34 cellular contexts compared by ENCODE assay signal in genomic region chr16:80519189-80519588, GRCh38. TPM values are rescaled to one million over a fixed set of nuclear protein-coding genes. Genes with fewer than 3 reads are reported as not detected.
DNase-seq lines count a peak whose midpoint lies in the region; ATAC-seq, FAIRE-seq and TF ChIP-seq lines count a peak whose summit lies in the region.
"Had no signal": no experiment of that assay in that cellular context is flagged by ENCODE, and none has a peak within 500 bp of the region (broad histone marks: within the 10 kb centered on the region; RNA-seq: fewer than 3 reads in every experiment).

No MANE protein-coding gene starts in this region.

- no peaks in the 10 kb centered on the region for H3K36me3 Mint-ChIP-seq in activated CD8-positive, alpha-beta memory T cell treated with anti-CD3 and anti-CD28 coated beads, Interleukin-2, amount 10 ng/mL, durations not matched to agents 7 days and 5 days
- no peaks in the 10 kb centered on the region for H3K36me3 Mint-ChIP-seq in CD4-positive, alpha-beta memory T cell
- H3K36me3 Mint-ChIP-seq in activated CD4-positive, alpha-beta memory T cell treated with anti-CD3 and anti-CD28 coated beads, Interleukin-2, amount 10 ng/mL, durations not matched to agents 7 days and 5 days (ENCODE audit: low read depth), result no peaks in the 10 kb centered on the region
- no peaks in the 10 kb centered on the region for H3K36me3 Mint-ChIP-seq in endodermal cell (ENCODE audit: low read depth)
- H3K36me3 Mint-ChIP-seq: brain, mesothelial cell of epicardium had no signal

- no peaks in the 10 kb centered on the region for H3K9me3 ChIP-seq in CD4-positive, alpha-beta memory T cell (ENCODE audit: control insufficient read depth in 1 of 2, low read length in 2 of 2)
- H3K9me3 ChIP-seq in endodermal cell (ENCODE audit: control insufficient read depth, low read length), result no peaks in the 10 kb centered on the region
- H3K9me3 ChIP-seq: heart left ventricle, psoas muscle, sigmoid colon, stomach, uterus had no signal

- ATAC-seq in activated CD8-positive, alpha-beta memory T cell treated with anti-CD3 and anti-CD28 coated beads, Interleukin-2, amount 10 ng/mL, durations not matched to agents 7 days and 5 days, result no peak
- ATAC-seq: GM12878, heart left ventricle, K562, psoas muscle had no signal

- no peaks in the 10 kb centered on the region for H3K36me3 ChIP-seq in CD4-positive, alpha-beta memory T cell (ENCODE audit: insufficient read depth, low read length)
- no peaks in the 10 kb centered on the region for H3K36me3 ChIP-seq in endodermal cell (ENCODE audit: control insufficient read depth, insufficient read depth, low read length)
- H3K36me3 ChIP-seq: heart left ventricle, sigmoid colon, stomach, uterus had no signal

- peaks cover 22% of the 10 kb centered on the region for H3K4me1 ChIP-seq in CD4-positive, alpha-beta memory T cell (ENCODE audit: insufficient read depth, low read length)
- H3K4me1 ChIP-seq in endodermal cell (ENCODE audit: control insufficient read depth, insufficient read depth, low read length), result no peaks in the 10 kb centered on the region
- H3K4me1 ChIP-seq: psoas muscle, sigmoid colon, stomach, uterus had no signal

- H3K27ac ChIP-seq in CD4-positive, alpha-beta memory T cell (ENCODE audit: low read depth, low read length), result no peak overlapping the region
- H3K27ac ChIP-seq in endodermal cell (ENCODE audit: low read depth, low read length), result peak overlapping the region; percentile 21
- H3K27ac ChIP-seq: heart left ventricle, psoas muscle, sigmoid colon, stomach, uterus had no signal

- peak; percentile 53 for DNase-seq in activated CD8-positive, alpha-beta memory T cell treated with anti-CD3 and anti-CD28 coated beads, Interleukin-2, amount 10 ng/mL, durations not matched to agents 7 days and 5 days
- DNase-seq in activated CD8-positive, alpha-beta memory T cell treated with anti-CD3 and anti-CD28 coated beads, Interleukin-2, amount 50 U/mL, for 4 hours, result no peak
- DNase-seq in CD4-positive, alpha-beta memory T cell, result no peak
- DNase-seq in activated CD4-positive, alpha-beta memory T cell treated with anti-CD3 and anti-CD28 coated beads, Interleukin-2, amount 10 ng/mL, durations not matched to agents 7 days and 5 days, result no peak
- no peak for DNase-seq in endodermal cell
- DNase-seq in DMS79 (lab: John Stamatoyannopoulos, UW), result no peak
- DNase-seq in KBM-7, result no peak
- no peak for DNase-seq in GM12891 (ENCODE audit: insufficient read length, low spot score)
- DNase-seq: activated CD4-positive, CD25-positive, alpha-beta regulatory T cell treated with anti-CD3 and anti-CD28 coated beads, Interleukin-2, amount 50 U/mL, for 72 hours; DMS 273 treated with DMSO at 0.1 percent for 48 hours; foreskin melanocyte; heart left ventricle; NCI-H1105 treated with DMSO at 0.1 percent for 48 hours; NCI-H1930; NCI-H524 treated with DMSO at 0.1 percent for 48 hours; occipital lobe; OCI-M1; psoas muscle; sigmoid colon; stimulated activated CD4-positive, alpha-beta T cell treated with anti-CD3 and anti-CD28 coated beads, Interleukin-12 subunit alpha, Interleukin-12 subunit beta, amount 100 ng/mL, for 4 hours; stimulated activated CD4-positive, alpha-beta T cell treated with anti-CD3 and anti-CD28 coated beads, Interleukin-2, amount 100 ng/mL, for 48 hours; stomach; uterus had no signal

- no peaks in the 10 kb centered on the region for H3K27me3 ChIP-seq in CD4-positive, alpha-beta memory T cell (ENCODE audit: insufficient read depth, low read length)
- H3K27me3 ChIP-seq in endodermal cell (ENCODE audit: control insufficient read depth, insufficient read depth, low read length, poor library complexity, severe bottlenecking), result no peaks in the 10 kb centered on the region

- in situ Hi-C loops in KBM-7 (cut with MboI; ENCODE audit: low pct_unique_long_range_greater_than_20kb, low sequenced_read_pairs), result no loop called here

- 51 to 75% methylated on average over 2 to 3 of the region's 3 CpGs for WGBS in endodermal cell (ENCODE audit: insufficient coverage in 1 of 2, insufficient read length in 1 of 2), 2 experiments

- TF ChIP-seq POLR2A in GM12891 (IDR thresholded peaks at IDR 0.05; ENCODE audit: low read depth, low read length), result no peak

- H3K9me3 Mint-ChIP-seq in activated CD8-positive, alpha-beta memory T cell treated with anti-CD3 and anti-CD28 coated beads, Interleukin-2, amount 10 ng/mL, durations not matched to agents 7 days and 5 days (ENCODE audit: low read depth), result no peaks in the 10 kb centered on the region
- H3K9me3 Mint-ChIP-seq in CD4-positive, alpha-beta memory T cell, result no peaks in the 10 kb centered on the region
- no peaks in the 10 kb centered on the region for H3K9me3 Mint-ChIP-seq in activated CD4-positive, alpha-beta memory T cell treated with anti-CD3 and anti-CD28 coated beads, Interleukin-2, amount 10 ng/mL, durations not matched to agents 7 days and 5 days
- no peaks in the 10 kb centered on the region for H3K9me3 Mint-ChIP-seq in endodermal cell
- H3K9me3 Mint-ChIP-seq: brain, mesothelial cell of epicardium had no signal

- peak overlapping the region; percentile 26 for H3K4me3 Mint-ChIP-seq in activated CD8-positive, alpha-beta memory T cell treated with anti-CD3 and anti-CD28 coated beads, Interleukin-2, amount 10 ng/mL, durations not matched to agents 7 days and 5 days
- H3K4me3 Mint-ChIP-seq in CD4-positive, alpha-beta memory T cell, result peak overlapping the region in 7 of 8 donors; percentile 42 to 81 (median 77)
- peak overlapping the region; percentile 38 for H3K4me3 Mint-ChIP-seq in activated CD4-positive, alpha-beta memory T cell treated with anti-CD3 and anti-CD28 coated beads, Interleukin-2, amount 10 ng/mL, durations not matched to agents 7 days and 5 days
- H3K4me3 Mint-ChIP-seq in endodermal cell, result no peak overlapping the region
- H3K4me3 Mint-ChIP-seq: mesothelial cell of epicardium had no signal

- peak overlapping the region; percentile 76 for H3K27ac Mint-ChIP-seq in activated CD8-positive, alpha-beta memory T cell treated with anti-CD3 and anti-CD28 coated beads, Interleukin-2, amount 10 ng/mL, durations not matched to agents 7 days and 5 days
- peak overlapping the region in 5 of 7 donors; percentile 13 to 76 (median 25) for H3K27ac Mint-ChIP-seq in CD4-positive, alpha-beta memory T cell
- peak overlapping the region; percentile 36 for H3K27ac Mint-ChIP-seq in activated CD4-positive, alpha-beta memory T cell treated with anti-CD3 and anti-CD28 coated beads, Interleukin-2, amount 10 ng/mL, durations not matched to agents 7 days and 5 days
- H3K27ac Mint-ChIP-seq in endodermal cell, result no peak overlapping the region
- H3K27ac Mint-ChIP-seq: mesothelial cell of epicardium had no signal

- intact Hi-C loops in CD4-positive, alpha-beta memory T cell (cut with micrococcal nuclease), result no loop called here

- CTCF ChIA-PET in activated CD8-positive, alpha-beta memory T cell treated with anti-CD3 and anti-CD28 coated beads, Interleukin-2, amount 10 ng/mL, durations not matched to agents 7 days and 5 days (lab: Charles Lee), result no interaction called here
- CTCF ChIA-PET in CD4-positive, alpha-beta memory T cell (lab: Charles Lee; ENCODE audit: partially characterized antibody), result interaction anchor here (2.0 kb wide), 1 partner anchor 8 kb away, joined by 13 read pairs; no protein-coding TSS in a partner anchor
- CTCF ChIA-PET in activated CD4-positive, alpha-beta memory T cell treated with anti-CD3 and anti-CD28 coated beads, Interleukin-2, amount 10 ng/mL, durations not matched to agents 7 days and 5 days (lab: Charles Lee), result interaction anchor here (1.2 to 2.8 kb wide), 2 partner anchors 8 to 333 kb away, joined by 3 to 13 read pairs; no protein-coding TSS in a partner anchor

- POLR2A ChIA-PET in CD4-positive, alpha-beta memory T cell (lab: Charles Lee; ENCODE audit: partially characterized antibody), result interaction anchor here (1.5 kb wide), 1 partner anchor 288 kb away, joined by 3 read pairs; no protein-coding TSS in a partner anchor
- POLR2A ChIA-PET in activated CD4-positive, alpha-beta memory T cell treated with anti-CD3 and anti-CD28 coated beads, Interleukin-2, amount 10 ng/mL, durations not matched to agents 7 days and 5 days (lab: Charles Lee), result no interaction called here

- no peak for FAIRE-seq in GM12891 (lab: Jason Lieb, UNC)
- FAIRE-seq: A204.1, HTR-8/SVneo, K562, keratinocyte had no signal

- peaks cover 16% of the 10 kb centered on the region for H3K4me1 Mint-ChIP-seq in activated CD8-positive, alpha-beta memory T cell treated with anti-CD3 and anti-CD28 coated beads, Interleukin-2, amount 10 ng/mL, durations not matched to agents 7 days and 5 days
- H3K4me1 Mint-ChIP-seq in CD4-positive, alpha-beta memory T cell, result peaks cover 16 to 21% (median 18%) of the 10 kb centered on the region in 4 donors
- H3K4me1 Mint-ChIP-seq in activated CD4-positive, alpha-beta memory T cell treated with anti-CD3 and anti-CD28 coated beads, Interleukin-2, amount 10 ng/mL, durations not matched to agents 7 days and 5 days, result peaks cover 18% of the 10 kb centered on the region
- no peaks in the 10 kb centered on the region for H3K4me1 Mint-ChIP-seq in endodermal cell
- H3K4me1 Mint-ChIP-seq: mesothelial cell of epicardium had no signal

- TF ChIP-seq CTCF in endodermal cell (conservative IDR thresholded peaks at IDR 0.05), result no peak

- H3K27me3 Mint-ChIP-seq in activated CD8-positive, alpha-beta memory T cell treated with anti-CD3 and anti-CD28 coated beads, Interleukin-2, amount 10 ng/mL, durations not matched to agents 7 days and 5 days, result peaks cover 12% of the 10 kb centered on the region
- peaks cover 0 to 2% of the 10 kb centered on the region in 2 donors for H3K27me3 Mint-ChIP-seq in CD4-positive, alpha-beta memory T cell
- H3K27me3 Mint-ChIP-seq in activated CD4-positive, alpha-beta memory T cell treated with anti-CD3 and anti-CD28 coated beads, Interleukin-2, amount 10 ng/mL, durations not matched to agents 7 days and 5 days, result peaks cover 15% of the 10 kb centered on the region
- H3K27me3 Mint-ChIP-seq in endodermal cell (ENCODE audit: insufficient read depth), result peaks cover 2% of the 10 kb centered on the region
- H3K27me3 Mint-ChIP-seq: brain had no signal

- no peak overlapping the region for H3K9ac ChIP-seq in endodermal cell (ENCODE audit: extremely low read depth, low read length, poor library complexity, severe bottlenecking)

- H3K4me3 ChIP-seq in CD4-positive, alpha-beta memory T cell (ENCODE audit: low read length in 2 of 2), result no peak overlapping the region
- H3K4me3 ChIP-seq in endodermal cell (ENCODE audit: low read length), result no peak overlapping the region
- H3K4me3 ChIP-seq: GM12878, heart left ventricle, K562, psoas muscle, sigmoid colon, stomach, uterus had no signal

TF ChIP-seq in GM12891, 5 proteins besides CTCF, POLR2A, EP300 and RAD21 (continues in another document):
- no peak for TF ChIP-seq TAF1 (IDR thresholded peaks at IDR 0.05; ENCODE audit: low read depth, low read length)

RNA-seq across cellular contexts. Expression of gene DYNLRB2, which starts 21.6 kb away (rescaled TPM):
- under 1 TPM in 1 of 2 experiments, not detected in 1; 0.76 TPM for total RNA-seq in activated CD8-positive, alpha-beta memory T cell treated with anti-CD3 and anti-CD28 coated beads, Interleukin-2, amount 10 ng/mL, durations not matched to agents 7 days and 5 days
- total RNA-seq in CD4-positive, alpha-beta memory T cell, result under 1 TPM in 1 of 2 experiments, not detected in 1; 0.78 TPM
- polyA plus RNA-seq in CD4-positive, alpha-beta memory T cell, result not detected
- total RNA-seq in activated CD4-positive, alpha-beta memory T cell treated with anti-CD3 and anti-CD28 coated beads, Interleukin-2, amount 10 ng/mL, durations not matched to agents 7 days and 5 days, result not detected
- not detected for total RNA-seq in endodermal cell
- not detected for polyA plus RNA-seq in endodermal cell (2013, experiment 1 of 2)
- not detected for polyA plus RNA-seq in endodermal cell (2013, experiment 2 of 2)
- 1.1 TPM for polyA plus RNA-seq in GM12891 (2012; ENCODE audit: low read depth, missing spikeins)
- total RNA-seq: dermis microvascular lymphatic vessel endothelial cell, K562, liver, MCF 10A, psoas muscle, SK-MEL-5, stomach had no signal
- polyA plus RNA-seq: K562 had no signal
